Comparison of ENCODE assay signal across 16 cellular contexts in the genomic region with DNA sequence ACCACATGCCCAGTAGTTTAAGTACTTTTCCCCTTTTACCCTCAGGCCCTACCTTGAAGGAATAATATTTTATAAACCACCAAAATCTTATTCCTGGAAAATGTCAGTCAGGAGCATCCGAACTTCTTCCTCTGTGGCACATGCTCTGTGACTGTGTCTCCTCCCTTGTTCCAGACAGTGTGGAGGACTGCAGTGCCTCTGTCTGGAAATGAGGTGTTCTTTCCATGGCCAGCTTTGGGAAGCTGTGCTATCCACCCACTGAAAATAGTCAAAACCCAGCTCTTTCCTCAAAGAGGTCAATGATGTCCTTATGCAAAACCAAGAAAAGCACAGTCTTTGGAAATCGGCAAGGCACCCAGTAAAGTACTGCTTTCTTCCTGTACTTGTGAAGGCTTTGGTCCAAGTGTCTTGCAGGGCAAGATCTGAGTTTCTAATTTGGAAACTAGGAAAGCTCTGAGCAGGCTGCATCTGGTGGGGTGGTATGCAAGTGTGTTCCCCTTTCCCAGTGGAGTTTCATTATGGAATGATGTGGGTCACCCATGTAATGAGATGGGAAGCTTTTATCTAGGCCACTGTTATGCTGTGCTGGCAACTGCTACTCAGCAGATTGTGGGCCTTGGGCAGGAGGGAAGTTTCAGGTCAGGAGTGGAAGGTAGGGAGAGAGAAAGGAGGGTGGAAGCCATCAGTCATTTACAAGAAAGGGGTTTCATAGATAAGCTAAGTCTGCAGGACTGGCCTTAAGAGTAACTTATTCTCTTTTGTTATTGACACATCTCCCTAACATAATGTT. TPM values are rescaled to one million over a fixed set of nuclear protein-coding genes. Genes with fewer than 3 reads are reported as not detected.
DNase-seq lines count a peak whose midpoint lies in the region; ATAC-seq and TF ChIP-seq lines count a peak whose summit lies in the region.
"Had no signal": no experiment of that assay in that cellular context is flagged by ENCODE, and none has a peak within 500 bp of the region (broad histone marks: within the 10 kb centered on the region; RNA-seq: fewer than 3 reads in every experiment).

No MANE protein-coding gene starts in this region.

- H3K9me3 Mint-ChIP-seq in activated CD8-positive, alpha-beta T cell treated with anti-CD3 and anti-CD28 coated beads, Interleukin-2, amount 10 ng/mL, durations not matched to agents 7 days and 5 days (ENCODE audit: insufficient read depth): no peaks in the 10 kb centered on the region

- H3K36me3 Mint-ChIP-seq in activated CD8-positive, alpha-beta T cell treated with anti-CD3 and anti-CD28 coated beads, Interleukin-2, amount 10 ng/mL, durations not matched to agents 7 days and 5 days (ENCODE audit: low read depth): peaks cover 83% of the 10 kb centered on the region

- no peaks in the 10 kb centered on the region for H3K27me3 ChIP-seq in vagina
- no peaks in the 10 kb centered on the region for H3K27me3 ChIP-seq in brain microvascular endothelial cell (replicated peaks)

- no peaks in the 10 kb centered on the region for H3K9me3 ChIP-seq in vagina

- H3K27me3 Mint-ChIP-seq in activated CD8-positive, alpha-beta T cell treated with anti-CD3 and anti-CD28 coated beads, Interleukin-2, amount 10 ng/mL, durations not matched to agents 7 days and 5 days (ENCODE audit: low read depth): no peaks in the 10 kb centered on the region

- intact Hi-C loops in Right ventricle myocardium inferior (cut with DNase I): no loop called here
- intact Hi-C loops in cardiac septum (cut with DNase I): no loop called here
- intact Hi-C loops in left ventricle myocardium superior (cut with micrococcal nuclease): no loop called here
- intact Hi-C loops in vagina (cut with DNase I): no loop called here

- peaks cover 81% of the 10 kb centered on the region for H3K4me1 Mint-ChIP-seq in activated CD8-positive, alpha-beta T cell treated with anti-CD3 and anti-CD28 coated beads, Interleukin-2, amount 10 ng/mL, durations not matched to agents 7 days and 5 days (ENCODE audit: low read depth)

- in situ Hi-C loops in brain microvascular endothelial cell (cut with HindIII; ENCODE audit: low pct_ligation_motif_present, low sequenced_read_pairs): no loop called here

- TF ChIP-seq CTCF in vagina (IDR thresholded peaks at IDR 0.05) (no peak), brain microvascular endothelial cell (IDR thresholded peaks at IDR 0.05; ENCODE audit: low read depth, low read length, missing control alignments) (no peak)

- peak overlapping the region; percentile 87 for H3K27ac Mint-ChIP-seq in activated CD8-positive, alpha-beta T cell treated with anti-CD3 and anti-CD28 coated beads, Interleukin-2, amount 10 ng/mL, durations not matched to agents 7 days and 5 days

- H3K4me3 ChIP-seq in vagina (no peak overlapping the region), brain microvascular endothelial cell (ENCODE audit: low read depth, low read length) (no peak overlapping the region)

- DNase-seq in Right ventricle myocardium inferior (ENCODE audit: missing footprints) (no peak), cardiac septum (ENCODE audit: low spot score) (no peak), left ventricle myocardium superior (no peak), vagina (ENCODE audit: extremely low spot score in 2 of 2) (no peak), brain microvascular endothelial cell (no peak), NCI-H2081 treated with DMSO at 0.1 percent for 48 hours (lab: John Stamatoyannopoulos, UW) (no peak)
- DNase-seq in activated CD8-positive, alpha-beta T cell treated with anti-CD3 and anti-CD28 coated beads, Interleukin-2, amount 10 ng/mL, durations not matched to agents 7 days and 5 days: no peak
- DNase-seq: activated CD4-positive, CD25-positive, alpha-beta regulatory T cell treated with anti-CD3 and anti-CD28 coated beads, Interleukin-2, amount 50 U/mL, for 72 hours; DMS79; H7; NCI-H1930; NCI-H510A; retina; stimulated activated CD4-positive, alpha-beta T cell treated with anti-CD3 and anti-CD28 coated beads, Interleukin-2, amount 100 ng/mL, for 24 hours; trophoblast cell had no signal

- POLR2A ChIA-PET in activated CD8-positive, alpha-beta T cell treated with anti-CD3 and anti-CD28 coated beads, Interleukin-2, amount 10 ng/mL, durations not matched to agents 7 days and 5 days (lab: Charles Lee): interaction anchor here (6.4 kb wide), 1 partner anchor 23 kb away, joined by 46 read pairs; no protein-coding TSS in a partner anchor

- no peak overlapping the region for H3K4me3 Mint-ChIP-seq in activated CD8-positive, alpha-beta T cell treated with anti-CD3 and anti-CD28 coated beads, Interleukin-2, amount 10 ng/mL, durations not matched to agents 7 days and 5 days

- H3K27ac ChIP-seq in vagina (peak overlapping the region; percentile 65), brain microvascular endothelial cell (no peak overlapping the region)

- no peak for TF ChIP-seq POLR2A in vagina (IDR thresholded peaks at IDR 0.05)

- ATAC-seq in Right ventricle myocardium inferior (peak; percentile 22), left ventricle myocardium superior (peak; percentile 42), HG02870 (IDR thresholded peaks at IDR 0.05; ENCODE audit: unreplicated experiment) (no peak)
- no peak for ATAC-seq in activated CD8-positive, alpha-beta T cell treated with anti-CD3 and anti-CD28 coated beads, Interleukin-2, amount 10 ng/mL, durations not matched to agents 7 days and 5 days

- H3K36me3 ChIP-seq in vagina (no peaks in the 10 kb centered on the region), brain microvascular endothelial cell (replicated peaks) (no peaks in the 10 kb centered on the region)

- CTCF ChIA-PET in activated CD8-positive, alpha-beta T cell treated with anti-CD3 and anti-CD28 coated beads, Interleukin-2, amount 10 ng/mL, durations not matched to agents 7 days and 5 days (lab: Charles Lee): interaction anchor here (1.0 to 7.2 kb wide), 8 partner anchors 10 to 131 kb away, joined by 3 to 89 read pairs (median 6); no protein-coding TSS in a partner anchor

- peaks cover 98% of the 10 kb centered on the region for H3K4me1 ChIP-seq in vagina

RNA-seq across cellular contexts. Expression of a gene that starts 6.0 kb away (rescaled TPM):
- total RNA-seq in Right ventricle myocardium inferior: 22.8 TPM
- total RNA-seq in cardiac septum: 9.7 TPM
- total RNA-seq in activated CD8-positive, alpha-beta T cell treated with anti-CD3 and anti-CD28 coated beads, Interleukin-2, amount 10 ng/mL, durations not matched to agents 7 days and 5 days: 10 to 100 TPM; 50.8 to 51.0 TPM
- 16.9 TPM for total RNA-seq in left ventricle myocardium superior
- 38.5 TPM for total RNA-seq in vagina

Comparison
In these comparisons a context has a peak if more than half of its experiments do, and no peak if none do; other contexts are left out.
1. ATAC-seq: peak in Right ventricle myocardium inferior (single experiment) and left ventricle myocardium superior (single experiment); none in activated CD8-positive, alpha-beta T cell treated with anti-CD3 and anti-CD28 coated beads, Interleukin-2, amount 10 ng/mL, durations not matched to agents 7 days and 5 days (single experiment) and HG02870 (single experiment).